ENCODE assay signal across 9 cellular contexts in the genomic region with DNA sequence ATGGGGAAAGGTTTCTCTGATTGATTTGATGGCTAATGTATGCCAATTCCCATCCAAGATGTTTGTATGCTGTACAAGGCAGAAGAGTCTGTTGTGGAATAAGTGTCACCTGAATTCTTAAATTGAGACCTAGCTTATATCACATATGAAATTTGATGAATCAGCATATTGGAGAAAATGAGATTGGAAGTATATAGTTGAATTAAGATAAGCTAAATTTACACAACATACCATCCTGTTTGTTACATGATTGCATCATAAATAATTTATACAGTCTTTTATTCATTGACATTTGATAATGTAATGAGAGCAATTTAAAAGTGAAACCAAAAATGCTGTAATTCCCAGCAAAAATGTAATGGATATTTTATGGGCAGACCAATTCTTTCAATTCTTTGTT. TPM values are rescaled to one million over a fixed set of nuclear protein-coding genes. Genes with fewer than 3 reads are reported as not detected.
DNase-seq lines count a peak whose midpoint lies in the region; ATAC-seq and TF ChIP-seq lines count a peak whose summit lies in the region.
"Had no signal": no experiment of that assay in that cellular context is flagged by ENCODE, and none has a peak within 500 bp of the region (broad histone marks: within the 10 kb centered on the region; RNA-seq: fewer than 3 reads in every experiment).

No MANE protein-coding gene starts in this region.

- CTCF ChIA-PET in activated CD4-positive, alpha-beta memory T cell treated with anti-CD3 and anti-CD28 coated beads, Interleukin-2, amount 10 ng/mL, durations not matched to agents 7 days and 5 days (lab: Charles Lee) = interaction anchor here (1.0 kb wide), 1 partner anchor 15 kb away, joined by 3 read pairs; no protein-coding TSS in a partner anchor

- ATAC-seq in stimulated activated effector memory CD8-positive, alpha-beta T cell treated with anti-CD3 and anti-CD28 coated beads, Interleukin-12 subunit alpha, Interleukin-12 subunit beta, amount 100 ng/mL, for 72 hours = no peak

- H3K4me3 Mint-ChIP-seq in HFFc6 = peak overlapping the region; percentile 98
- peak overlapping the region; percentile 95 for H3K4me3 Mint-ChIP-seq in activated CD4-positive, alpha-beta memory T cell treated with anti-CD3 and anti-CD28 coated beads, Interleukin-2, amount 10 ng/mL, durations not matched to agents 7 days and 5 days
- peak overlapping the region; percentile 94 for H3K4me3 Mint-ChIP-seq in stimulated activated effector memory CD8-positive, alpha-beta T cell treated with anti-CD3 and anti-CD28 coated beads, Interleukin-12 subunit alpha, Interleukin-12 subunit beta, amount 100 ng/mL, for 72 hours

- no peaks in the 10 kb centered on the region for H3K9me2 ChIP-seq in hepatocyte (replicated peaks; ENCODE audit: insufficient read depth)

- no peak for TF ChIP-seq CTCF in HFFc6 (IDR thresholded peaks at IDR 0.05)
- TF ChIP-seq CTCF in hepatocyte (IDR thresholded peaks at IDR 0.05; ENCODE audit: poor library complexity) = no peak

- DNase-seq in HFFc6 = no peak
- no peak for DNase-seq in activated CD4-positive, alpha-beta memory T cell treated with anti-CD3 and anti-CD28 coated beads, Interleukin-2, amount 10 ng/mL, durations not matched to agents 7 days and 5 days
- DNase-seq in hepatocyte (ENCODE audit: low spot score) = no peak
- DNase-seq in stimulated activated effector memory CD8-positive, alpha-beta T cell treated with anti-CD3 and anti-CD28 coated beads, Interleukin-12 subunit alpha, Interleukin-12 subunit beta, amount 100 ng/mL, for 72 hours (ENCODE audit: low spot score in 2 of 2) = no peak
- no peak for DNase-seq in cerebellar cortex (ENCODE audit: low spot score)
- DNase-seq in NCI-H446 treated with DMSO at 0.1 percent for 48 hours (lab: John Stamatoyannopoulos, UW) = no peak
- no peak for DNase-seq in stimulated activated CD4-positive, alpha-beta T cell treated with anti-CD3 and anti-CD28 coated beads, Interleukin-2, amount 100 ng/mL, for 24 hours
- DNase-seq: NCI-H2081, small intestine had no signal

- POLR2A ChIA-PET in activated CD4-positive, alpha-beta memory T cell treated with anti-CD3 and anti-CD28 coated beads, Interleukin-2, amount 10 ng/mL, durations not matched to agents 7 days and 5 days (lab: Charles Lee) = interaction anchor here (2.7 to 3.7 kb wide), 3 partner anchors 12 to 793 kb away, joined by 15 to 16 read pairs (median 16); partner anchors contain the start of genes ADAMTS6, CENPK and PPWD1

- peaks cover 5% of the 10 kb centered on the region for H4K20me1 ChIP-seq in hepatocyte (ENCODE audit: insufficient read depth, poor library complexity, severe bottlenecking)

- no peaks in the 10 kb centered on the region for H3K9me3 ChIP-seq in hepatocyte (ENCODE audit: low read depth)

- H3K36me3 ChIP-seq in hepatocyte (replicated peaks; ENCODE audit: insufficient read depth, low read depth) = no peaks in the 10 kb centered on the region

- H3K4me2 ChIP-seq in hepatocyte = peak overlapping the region; percentile 93

- H3K36me3 Mint-ChIP-seq in HFFc6 (ENCODE audit: low read depth) = peaks cover 6% of the 10 kb centered on the region
- peaks cover 12% of the 10 kb centered on the region for H3K36me3 Mint-ChIP-seq in activated CD4-positive, alpha-beta memory T cell treated with anti-CD3 and anti-CD28 coated beads, Interleukin-2, amount 10 ng/mL, durations not matched to agents 7 days and 5 days (ENCODE audit: low read depth)
- H3K36me3 Mint-ChIP-seq in stimulated activated effector memory CD8-positive, alpha-beta T cell treated with anti-CD3 and anti-CD28 coated beads, Interleukin-12 subunit alpha, Interleukin-12 subunit beta, amount 100 ng/mL, for 72 hours = peaks cover 13% of the 10 kb centered on the region

- H3K27me3 Mint-ChIP-seq in HFFc6 (ENCODE audit: insufficient read depth) = no peaks in the 10 kb centered on the region; the same call in 1 of the 2 replicates
- no peaks in the 10 kb centered on the region for H3K27me3 Mint-ChIP-seq in activated CD4-positive, alpha-beta memory T cell treated with anti-CD3 and anti-CD28 coated beads, Interleukin-2, amount 10 ng/mL, durations not matched to agents 7 days and 5 days

- H3K9me3 Mint-ChIP-seq in HFFc6 = no peaks in the 10 kb centered on the region
- no peaks in the 10 kb centered on the region for H3K9me3 Mint-ChIP-seq in activated CD4-positive, alpha-beta memory T cell treated with anti-CD3 and anti-CD28 coated beads, Interleukin-2, amount 10 ng/mL, durations not matched to agents 7 days and 5 days
- H3K9me3 Mint-ChIP-seq in stimulated activated effector memory CD8-positive, alpha-beta T cell treated with anti-CD3 and anti-CD28 coated beads, Interleukin-12 subunit alpha, Interleukin-12 subunit beta, amount 100 ng/mL, for 72 hours = no peaks in the 10 kb centered on the region

- peaks cover 48% of the 10 kb centered on the region for H3K4me1 Mint-ChIP-seq in HFFc6 (ENCODE audit: low read depth)
- peaks cover 48% of the 10 kb centered on the region for H3K4me1 Mint-ChIP-seq in activated CD4-positive, alpha-beta memory T cell treated with anti-CD3 and anti-CD28 coated beads, Interleukin-2, amount 10 ng/mL, durations not matched to agents 7 days and 5 days
- H3K4me1 Mint-ChIP-seq in stimulated activated effector memory CD8-positive, alpha-beta T cell treated with anti-CD3 and anti-CD28 coated beads, Interleukin-12 subunit alpha, Interleukin-12 subunit beta, amount 100 ng/mL, for 72 hours = peaks cover 37% of the 10 kb centered on the region

- H3K27me3 ChIP-seq in hepatocyte = no peaks in the 10 kb centered on the region

- peaks cover 35% of the 10 kb centered on the region for H3K4me1 ChIP-seq in hepatocyte (ENCODE audit: insufficient read depth)

- peak overlapping the region; percentile 51 for H3K4me3 ChIP-seq in hepatocyte

- no peak overlapping the region for H2AFZ ChIP-seq in hepatocyte

- H3K79me2 ChIP-seq in hepatocyte = peaks cover 74% of the 10 kb centered on the region

- peak overlapping the region; percentile 97; the same call in 1 of the 2 replicates for H3K27ac Mint-ChIP-seq in HFFc6
- H3K27ac Mint-ChIP-seq in activated CD4-positive, alpha-beta memory T cell treated with anti-CD3 and anti-CD28 coated beads, Interleukin-2, amount 10 ng/mL, durations not matched to agents 7 days and 5 days = peak overlapping the region; percentile 91
- peak overlapping the region; percentile 98 for H3K27ac Mint-ChIP-seq in stimulated activated effector memory CD8-positive, alpha-beta T cell treated with anti-CD3 and anti-CD28 coated beads, Interleukin-12 subunit alpha, Interleukin-12 subunit beta, amount 100 ng/mL, for 72 hours

- H3K27ac ChIP-seq in hepatocyte = no peak overlapping the region

RNA-seq across cellular contexts. Expression of gene CWC27, which starts 1.1 kb away (rescaled TPM):
- total RNA-seq in HFFc6 (2021; fragmentation: NEBNext Ultra II Directional; extraction: Animal tissue kit (Norgen Biotek cat#: 25700)) = 10 to 100 TPM; 19.6 to 29.9 (median 25.4) TPM
- total RNA-seq in activated CD4-positive, alpha-beta memory T cell treated with anti-CD3 and anti-CD28 coated beads, Interleukin-2, amount 10 ng/mL, durations not matched to agents 7 days and 5 days = 10 to 100 TPM; 20.5 to 23.5 TPM
- total RNA-seq in hepatocyte = 15.8 and 21.6 TPM in 2 replicates
- polyA plus RNA-seq in hepatocyte = 28.8 and 32.5 TPM in 2 replicates

RNA-seq across cellular contexts. Expression of gene SREK1IP1, which starts 1.4 kb away (rescaled TPM):
- 10 to 100 TPM; 20.8 to 24.5 (median 22.6) TPM for total RNA-seq in HFFc6 (2021; fragmentation: NEBNext Ultra II Directional; extraction: Animal tissue kit (Norgen Biotek cat#: 25700))
- total RNA-seq in activated CD4-positive, alpha-beta memory T cell treated with anti-CD3 and anti-CD28 coated beads, Interleukin-2, amount 10 ng/mL, durations not matched to agents 7 days and 5 days = 10 to 100 TPM; 28.1 to 30.0 TPM
- 18.7 and 19.6 TPM in 2 replicates for total RNA-seq in hepatocyte
- polyA plus RNA-seq in hepatocyte = 27.3 and 29.3 TPM in 2 replicates
